Comparison of ENCODE assay signal across 1 cellular context in genomic region chr21:35256468-35256988, GRCh38.
TF ChIP-seq lines count a peak whose summit lies in the region.

No MANE protein-coding gene starts in this region.

TF ChIP-seq in SK-N-SH, 30 proteins besides CTCF, POLR2A, EP300 and RAD21 (continued from another document):
- TF ChIP-seq SIN3A (IDR thresholded peaks at IDR 0.05; ENCODE audit: borderline replicate concordance, low read depth, low read length) = no peak
- TF ChIP-seq, protein P1, sequence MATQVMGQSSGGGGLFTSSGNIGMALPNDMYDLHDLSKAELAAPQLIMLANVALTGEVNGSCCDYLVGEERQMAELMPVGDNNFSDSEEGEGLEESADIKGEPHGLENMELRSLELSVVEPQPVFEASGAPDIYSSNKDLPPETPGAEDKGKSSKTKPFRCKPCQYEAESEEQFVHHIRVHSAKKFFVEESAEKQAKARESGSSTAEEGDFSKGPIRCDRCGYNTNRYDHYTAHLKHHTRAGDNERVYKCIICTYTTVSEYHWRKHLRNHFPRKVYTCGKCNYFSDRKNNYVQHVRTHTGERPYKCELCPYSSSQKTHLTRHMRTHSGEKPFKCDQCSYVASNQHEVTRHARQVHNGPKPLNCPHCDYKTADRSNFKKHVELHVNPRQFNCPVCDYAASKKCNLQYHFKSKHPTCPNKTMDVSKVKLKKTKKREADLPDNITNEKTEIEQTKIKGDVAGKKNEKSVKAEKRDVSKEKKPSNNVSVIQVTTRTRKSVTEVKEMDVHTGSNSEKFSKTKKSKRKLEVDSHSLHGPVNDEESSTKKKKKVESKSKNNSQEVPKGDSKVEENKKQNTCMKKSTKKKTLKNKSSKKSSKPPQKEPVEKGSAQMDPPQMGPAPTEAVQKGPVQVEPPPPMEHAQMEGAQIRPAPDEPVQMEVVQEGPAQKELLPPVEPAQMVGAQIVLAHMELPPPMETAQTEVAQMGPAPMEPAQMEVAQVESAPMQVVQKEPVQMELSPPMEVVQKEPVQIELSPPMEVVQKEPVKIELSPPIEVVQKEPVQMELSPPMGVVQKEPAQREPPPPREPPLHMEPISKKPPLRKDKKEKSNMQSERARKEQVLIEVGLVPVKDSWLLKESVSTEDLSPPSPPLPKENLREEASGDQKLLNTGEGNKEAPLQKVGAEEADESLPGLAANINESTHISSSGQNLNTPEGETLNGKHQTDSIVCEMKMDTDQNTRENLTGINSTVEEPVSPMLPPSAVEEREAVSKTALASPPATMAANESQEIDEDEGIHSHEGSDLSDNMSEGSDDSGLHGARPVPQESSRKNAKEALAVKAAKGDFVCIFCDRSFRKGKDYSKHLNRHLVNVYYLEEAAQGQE (IDR thresholded peaks at IDR 0.05; ENCODE audit: low read depth, low read length) = no peak
